ENCODE assay signal across 8 cellular contexts in genomic region chr17:68462381-68463210, GRCh38. TPM values are rescaled to one million over a fixed set of nuclear protein-coding genes. Genes with fewer than 3 reads are reported as not detected.
A peak's percentile ranks its signal among the peaks of the same experiment; 100 is the strongest.
DNase-seq lines count a peak whose midpoint lies in the region; ATAC-seq and TF ChIP-seq lines count a peak whose summit lies in the region.

No MANE protein-coding gene starts in this region.

- intact Hi-C loops in esophagus muscularis mucosa (cut with DNase I) (loop anchor here (2.0 to 10.0 kb wide), 3 partner anchors 200 to 292 kb away; no protein-coding TSS in a partner anchor), testis (cut with DNase I; ENCODE audit: low total_unique reads) (loop anchor here (10.0 kb wide), 1 partner anchor 198 kb away; no protein-coding TSS in a partner anchor)

- H3K4me3 ChIP-seq in OCI-LY1 (ENCODE audit: low read depth, low read length, poor library complexity, severe bottlenecking): no peak overlapping the region
- H3K4me3 ChIP-seq in esophagus muscularis mucosa: no peak overlapping the region
- H3K4me3 ChIP-seq in testis: no peak overlapping the region

- H3K9me3 Mint-ChIP-seq in nephron: no peaks in the 10 kb centered on the region

- peaks cover 44% of the 10 kb centered on the region for H3K4me1 Mint-ChIP-seq in nephron

- H2AFZ ChIP-seq in OCI-LY1 (ENCODE audit: low read length): no peak overlapping the region

- peaks cover 4% of the 10 kb centered on the region for H3K27me3 Mint-ChIP-seq in nephron (ENCODE audit: low read depth)

- H3K4me1 ChIP-seq in OCI-LY1 (ENCODE audit: insufficient read depth, low read length, severe bottlenecking) (peaks cover 66% of the 10 kb centered on the region), esophagus muscularis mucosa (peaks cover 6 to 13% (median 12%) of the 10 kb centered on the region in 4 donors), testis (peaks cover 19% of the 10 kb centered on the region)

- TF ChIP-seq CTCF in OCI-LY1 (IDR thresholded peaks at IDR 0.05; ENCODE audit: low read length) (peak; percentile 74), esophagus muscularis mucosa (IDR thresholded peaks at IDR 0.05) (peak; percentile 73 to 82 (median 76)), nephron (IDR thresholded peaks at IDR 0.05; ENCODE audit: unreplicated experiment in 3 of 3) (peak; percentile 56 to 79 (median 75)), testis (IDR thresholded peaks at IDR 0.05) (peak; percentile 50 to 77 (median 70))

- TF ChIP-seq EP300 in esophagus muscularis mucosa (IDR thresholded peaks at IDR 0.05): no peak

- TF ChIP-seq POLR2A in esophagus muscularis mucosa (IDR thresholded peaks at IDR 0.05; ENCODE audit: low read depth): no peak
- no peak for TF ChIP-seq POLR2A in testis (IDR thresholded peaks at IDR 0.05)

- in situ Hi-C loops in Caki2 (cut with HindIII; ENCODE audit: low pct_unique_long_range_greater_than_20kb, low sequenced_read_pairs): no loop called here
- in situ Hi-C loops in KBM-7 (cut with MboI; ENCODE audit: low pct_unique_long_range_greater_than_20kb, low sequenced_read_pairs): no loop called here

- H3K27me3 ChIP-seq in OCI-LY1 (ENCODE audit: insufficient read depth, low read length) (no peaks in the 10 kb centered on the region), esophagus muscularis mucosa (no peaks in the 10 kb centered on the region), testis (no peaks in the 10 kb centered on the region)

- H3K9me3 ChIP-seq in OCI-LY1 (ENCODE audit: low read length): 0 out of 2 replicates have a peak, but pooled peaks cover 4% of the 10 kb centered on the region
- H3K9me3 ChIP-seq in esophagus muscularis mucosa: no peaks in the 10 kb centered on the region
- H3K9me3 ChIP-seq in testis: no peaks in the 10 kb centered on the region

- H4K20me1 ChIP-seq in OCI-LY1 (ENCODE audit: insufficient read depth, low read length): no peaks in the 10 kb centered on the region

- peak overlapping the region in 2 of 3 experiments; percentile 2 to 35 for H3K27ac Mint-ChIP-seq in nephron

- H3K9me2 ChIP-seq in OCI-LY1 (ENCODE audit: low read depth, low read length): no peaks in the 10 kb centered on the region

- H3K79me2 ChIP-seq in OCI-LY1 (ENCODE audit: insufficient read depth, low read length): no peaks in the 10 kb centered on the region

- H3K36me3 ChIP-seq in OCI-LY1 (ENCODE audit: insufficient read depth, low read length): no peaks in the 10 kb centered on the region
- H3K36me3 ChIP-seq in esophagus muscularis mucosa: no peaks in the 10 kb centered on the region
- no peaks in the 10 kb centered on the region for H3K36me3 ChIP-seq in testis (ENCODE audit: low read depth, missing control alignments)

- WGBS in esophagus muscularis mucosa: 47% methylated on average over 15 of the region's 15 CpGs
- WGBS in testis, 2 donors: 46 to 55% methylated on average over 14 to 15 of the region's 15 CpGs

- peak overlapping the region in 1 of 3 experiments; percentile 19 for H3K4me3 Mint-ChIP-seq in nephron

- H3K27ac ChIP-seq in OCI-LY1 (ENCODE audit: low read depth, low read length, poor library complexity, severe bottlenecking) (peak overlapping the region; percentile 79), esophagus muscularis mucosa (replicated peaks in 1 of 4) (no peak overlapping the region), testis (no peak overlapping the region)

- peak; percentile 39 for ATAC-seq in GM21360 (IDR thresholded peaks at IDR 0.05; ENCODE audit: unreplicated experiment)

- H3F3A ChIP-seq in OCI-LY1 (ENCODE audit: insufficient read depth, low read length): no peaks in the 10 kb centered on the region

- no peak overlapping the region; the same call in 1 of the 2 replicates for H3K9ac ChIP-seq in OCI-LY1 (ENCODE audit: low read length)

- DNase-seq in Caki2 (ENCODE audit: low read depth): peak; percentile 74
- peak; percentile 82 for DNase-seq in KBM-7
- DNase-seq in activated T-cell treated with anti-CD3 and anti-CD28 coated beads for 24 hours (ENCODE audit: low read depth): peak; percentile 61
- DNase-seq in esophagus muscularis mucosa (ENCODE audit: extremely low spot score): no peak
- DNase-seq in testis: peak; percentile 77

- H3K36me3 Mint-ChIP-seq in nephron (ENCODE audit: low read depth): no peaks in the 10 kb centered on the region

- peak overlapping the region; percentile 48; the same call in 1 of the 2 replicates for H3K4me2 ChIP-seq in OCI-LY1 (ENCODE audit: low read length)

RNA-seq across cellular contexts. Expression of gene WIPI1, which starts 5.3 kb away (rescaled TPM):
- 29.7 and 33.6 TPM in 2 replicates for total RNA-seq in Caki2 (2014; rRNA removed; shearing (Covaris generic); ENCODE audit: low replicate concordance)
- total RNA-seq in esophagus muscularis mucosa (10 to 100 TPM; 27.0 to 59.4 (median 43.5) TPM), testis (10 to 100 TPM; 26.8 to 38.3 TPM)
- 25.4 TPM for polyA plus RNA-seq in testis (ENCODE audit: insufficient read depth, low read depth, low replicate concordance)

RNA-seq across cellular contexts. Expression of gene PRKAR1A, which starts 49.6 kb away (rescaled TPM):
- 127 and 161 TPM in 2 replicates for total RNA-seq in Caki2 (2014; rRNA removed; shearing (Covaris generic); ENCODE audit: low replicate concordance)
- total RNA-seq in esophagus muscularis mucosa (100 to 1,000 TPM; 179 to 311 (median 219) TPM), testis (100 to 1,000 TPM; 279 to 319 TPM)
- 375 TPM for polyA plus RNA-seq in testis (ENCODE audit: insufficient read depth, low read depth, low replicate concordance)
